ENCODE assay signal across 1 cellular context in genomic region chr13:78022164-78022877, GRCh38.
TF ChIP-seq lines count a peak whose summit lies in the region.

No MANE protein-coding gene starts in this region.

TF ChIP-seq in GM23338, 12 proteins besides CTCF, POLR2A, EP300 and RAD21 (continued from another document):
- no peak for TF ChIP-seq REST (IDR thresholded peaks at IDR 0.05; ENCODE audit: unreplicated experiment)
- no peak for TF ChIP-seq ZNF331 (CRISPR knock-in tag; IDR thresholded peaks at IDR 0.05; ENCODE audit: low read depth)
- no peak for TF ChIP-seq ZNF114 (CRISPR knock-in tag; IDR thresholded peaks at IDR 0.05)
- no peak for TF ChIP-seq POLR2AphosphoS5 (IDR thresholded peaks at IDR 0.05; ENCODE audit: low read depth)
- TF ChIP-seq ETS1 (IDR thresholded peaks at IDR 0.05), result no peak
- TF ChIP-seq NANOG (IDR thresholded peaks at IDR 0.05; ENCODE audit: borderline replicate concordance), result no peak
TF ChIP-seq in GM23338: peak in this region for 0.
